Comparison of ENCODE assay signal across 21 cellular contexts in the genomic region with DNA sequence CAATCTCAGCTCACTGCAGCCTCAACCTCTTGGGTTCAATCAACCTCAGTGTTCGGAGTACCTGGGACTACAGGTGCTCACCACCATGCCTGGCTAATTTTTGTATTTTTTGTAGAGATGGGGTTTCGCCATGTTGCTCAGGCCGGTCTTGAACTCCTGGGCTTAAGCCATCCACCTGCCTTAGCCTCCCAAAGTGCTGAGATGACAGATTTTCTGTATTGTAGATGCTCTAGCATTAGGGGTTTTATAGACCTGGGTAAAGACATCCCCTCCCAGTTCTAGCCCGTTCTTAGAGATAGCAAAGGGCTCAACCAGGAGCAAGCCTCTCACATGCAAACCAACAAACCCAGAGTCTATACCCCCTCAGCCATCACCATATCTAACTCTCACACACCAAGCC. TPM values are rescaled to one million over a fixed set of nuclear protein-coding genes. Genes with fewer than 3 reads are reported as not detected.
DNase-seq lines count a peak whose midpoint lies in the region; ATAC-seq, FAIRE-seq and TF ChIP-seq lines count a peak whose summit lies in the region.
"Had no signal": no experiment of that assay in that cellular context is flagged by ENCODE, and none has a peak within 500 bp of the region (broad histone marks: within the 10 kb centered on the region; RNA-seq: fewer than 3 reads in every experiment).

No MANE protein-coding gene starts in this region.

- H3K4me2 ChIP-seq in HepG2 (ENCODE audit: low read depth, low read length): no peak overlapping the region
- H3K4me2 ChIP-seq: GM23338 had no signal

- no peak overlapping the region for H3K9ac ChIP-seq in HepG2 (ENCODE audit: insufficient read depth, low read depth, low read length)

- H3K4me3 ChIP-seq in HepG2 (replicated peaks in 1 of 3; ENCODE audit: insufficient read depth in 1 of 3, low read depth in 2 of 3, low read length in 3 of 3) (no peak overlapping the region), right lobe of liver (no peak overlapping the region), gastroesophageal sphincter (no peak overlapping the region), adrenal gland (no peak overlapping the region), HAP-1 (no peak overlapping the region)
- H3K4me3 ChIP-seq: GM23338, SJCRH30 had no signal

- TF ChIP-seq CTCF in HepG2 (CRISPR knock-in tag; IDR thresholded peaks at IDR 0.05) (no peak), right lobe of liver (IDR thresholded peaks at IDR 0.05) (no peak), activated B cell treated with CpG ODN at 0.5 μM for 24 hours (IDR thresholded peaks at IDR 0.05) (no peak), gastroesophageal sphincter (IDR thresholded peaks at IDR 0.05) (no peak), adrenal gland (IDR thresholded peaks at IDR 0.05) (no peak)

- H4K20me1 ChIP-seq in HepG2 (ENCODE audit: insufficient read depth, low read length): no peaks in the 10 kb centered on the region

- H3K27me3 Mint-ChIP-seq in activated B cell treated with CpG ODN at 0.5 μM for 24 hours: no peaks in the 10 kb centered on the region
- no peaks in the 10 kb centered on the region for H3K27me3 Mint-ChIP-seq in activated T-cell treated with anti-CD3 and anti-CD28 coated beads, Interleukin-2, amount 50 U/mL, for 72 hours (ENCODE audit: low read depth)

- H3K9me3 Mint-ChIP-seq in activated B cell treated with CpG ODN at 0.5 μM for 24 hours: no peaks in the 10 kb centered on the region
- peaks cover 3 to 5% of the 10 kb centered on the region in 2 donors for H3K9me3 Mint-ChIP-seq in activated T-cell treated with anti-CD3 and anti-CD28 coated beads, Interleukin-2, amount 50 U/mL, for 72 hours
- H3K9me3 Mint-ChIP-seq: GM23338 had no signal

- H3K27ac ChIP-seq in HepG2 (ENCODE audit: extremely low read length, insufficient read depth, low read length) (no peak overlapping the region), right lobe of liver (no peak overlapping the region), gastroesophageal sphincter (peak overlapping the region in 3 of 4 donors; percentile 69 to 92 (median 71)), adrenal gland (no peak overlapping the region)
- H3K27ac ChIP-seq: C4-2B, SJCRH30 had no signal

- peaks cover 87% of the 10 kb centered on the region for H3K4me1 Mint-ChIP-seq in activated B cell treated with CpG ODN at 0.5 μM for 24 hours
- H3K4me1 Mint-ChIP-seq in activated T-cell treated with anti-CD3 and anti-CD28 coated beads, Interleukin-2, amount 50 U/mL, for 72 hours (ENCODE audit: low read depth): peaks cover 51% of the 10 kb centered on the region

- intact Hi-C loops in HepG2 (cut with micrococcal nuclease; ENCODE audit: unreplicated experiment): no loop called here
- intact Hi-C loops in right lobe of liver (cut with DNase I): no loop called here
- intact Hi-C loops in activated B cell treated with CpG ODN at 0.5 μM for 24 hours (cut with micrococcal nuclease): no loop called here
- intact Hi-C loops in adrenal gland (cut with DNase I): no loop called here

- peaks cover 2 to 27% of the 10 kb centered on the region in 2 experiments; a peak in 2 of 5 replicates for H3K27me3 ChIP-seq in HepG2 (ENCODE audit: control insufficient read depth in 1 of 2, insufficient read depth in 2 of 2, low read length in 2 of 2)
- H3K27me3 ChIP-seq in right lobe of liver: no peaks in the 10 kb centered on the region
- H3K27me3 ChIP-seq in gastroesophageal sphincter: no peaks in the 10 kb centered on the region
- H3K27me3 ChIP-seq in adrenal gland: no peaks in the 10 kb centered on the region
- no peaks in the 10 kb centered on the region for H3K27me3 ChIP-seq in HAP-1 (ENCODE audit: low read depth)
- H3K27me3 ChIP-seq: SJCRH30 had no signal

- H3K9me3 ChIP-seq in HepG2 (ENCODE audit: low read length): no peaks in the 10 kb centered on the region
- H3K9me3 ChIP-seq in right lobe of liver: no peaks in the 10 kb centered on the region
- no peaks in the 10 kb centered on the region for H3K9me3 ChIP-seq in gastroesophageal sphincter
- H3K9me3 ChIP-seq in adrenal gland (replicated peaks in 1 of 3): no peaks in the 10 kb centered on the region
- H3K9me3 ChIP-seq in HAP-1: no peaks in the 10 kb centered on the region
- H3K9me3 ChIP-seq: SJCRH30 had no signal

- no TSS peak for BruUV-seq in HepG2 (replicated peaks; lab: Mats Ljungman, UMichigan)

- TF ChIP-seq EP300 in HepG2 (IDR thresholded peaks at IDR 0.05; ENCODE audit: low read depth in 2 of 2, low read length in 2 of 2) (no peak), HepG2 (CRISPR knock-in tag; IDR thresholded peaks at IDR 0.05; ENCODE audit: borderline replicate concordance) (no peak), gastroesophageal sphincter (IDR thresholded peaks at IDR 0.05) (no peak)

- peaks cover 3% of the 10 kb centered on the region for H3K36me3 Mint-ChIP-seq in activated B cell treated with CpG ODN at 0.5 μM for 24 hours (ENCODE audit: low read depth)
- H3K36me3 Mint-ChIP-seq in activated T-cell treated with anti-CD3 and anti-CD28 coated beads, Interleukin-2, amount 50 U/mL, for 72 hours (ENCODE audit: insufficient read depth in 2 of 2): peaks cover 5 to 6% of the 10 kb centered on the region in 2 donors

- no peak for FAIRE-seq in HepG2 (lab: Jason Lieb, UNC)

- H3K4me1 ChIP-seq in HepG2 (ENCODE audit: insufficient read depth, low read length) (no peaks in the 10 kb centered on the region), right lobe of liver (no peaks in the 10 kb centered on the region), gastroesophageal sphincter (peaks cover 3 to 74% (median 25%) of the 10 kb centered on the region in 3 donors), adrenal gland (replicated peaks in 1 of 2) (peaks cover 12 to 21% of the 10 kb centered on the region in 2 donors), HAP-1 (no peaks in the 10 kb centered on the region)
- H3K4me1 ChIP-seq: SJCRH30 had no signal

- ATAC-seq in HepG2 (no peak), right lobe of liver (no peak), activated B cell treated with CpG ODN at 0.5 μM for 24 hours (ENCODE audit: low read depth) (no peak), gastroesophageal sphincter (no peak)
- ATAC-seq in activated T-cell treated with anti-CD3 and anti-CD28 coated beads, Interleukin-2, amount 50 U/mL, for 72 hours (replicated peaks in 1 of 2): no peak
- ATAC-seq: GM23338, PC-3 had no signal

- in situ Hi-C loops in HepG2 (cut with HindIII; ENCODE audit: extremely low pct_ligation_motif_present, low pct_unique_long_range_greater_than_20kb): no loop called here
- in situ Hi-C loops in HAP-1 (cut with MboI; ENCODE audit: low sequenced_read_pairs): no loop called here

- no peaks in the 10 kb centered on the region for H3K36me3 ChIP-seq in HepG2 (replicated peaks in 1 of 2; ENCODE audit: control insufficient read depth in 1 of 2, insufficient read depth in 2 of 2, low read length in 2 of 2)
- H3K36me3 ChIP-seq in right lobe of liver: no peaks in the 10 kb centered on the region
- no peaks in the 10 kb centered on the region for H3K36me3 ChIP-seq in gastroesophageal sphincter
- H3K36me3 ChIP-seq in adrenal gland (replicated peaks in 1 of 2): no peaks in the 10 kb centered on the region
- H3K36me3 ChIP-seq in HAP-1 (replicated peaks): no peaks in the 10 kb centered on the region
- H3K36me3 ChIP-seq: SJCRH30 had no signal

- TF ChIP-seq POLR2A in HepG2 (IDR thresholded peaks at IDR 0.05; ENCODE audit: insufficient read depth in 1 of 2, low read depth in 2 of 2, low read length in 2 of 2): no peak
- TF ChIP-seq POLR2A in right lobe of liver (IDR thresholded peaks at IDR 0.05): no peak
- no peak for TF ChIP-seq POLR2A in gastroesophageal sphincter (IDR thresholded peaks at IDR 0.05)
- TF ChIP-seq POLR2A in adrenal gland (IDR thresholded peaks at IDR 0.05): no peak

- peak overlapping the region; percentile 82 for H3K4me3 Mint-ChIP-seq in activated B cell treated with CpG ODN at 0.5 μM for 24 hours
- H3K4me3 Mint-ChIP-seq in activated T-cell treated with anti-CD3 and anti-CD28 coated beads, Interleukin-2, amount 50 U/mL, for 72 hours: peak overlapping the region in 1 of 2 donors; percentile 16
- H3K4me3 Mint-ChIP-seq: GM23338 had no signal

- TF ChIP-seq RAD21 in HepG2 (CRISPR knock-in tag; IDR thresholded peaks at IDR 0.05): no peak

- POLR2A ChIA-PET in HepG2 (lab: Yijun Ruan, JAX): no interaction called here
- POLR2A ChIA-PET in activated B cell treated with CpG ODN at 0.5 μM for 24 hours (lab: Charles Lee): interaction anchor here (0.8 to 4.1 kb wide), 4 partner anchors 35 to 55 kb away, joined by 3 to 27 read pairs (median 13); no protein-coding TSS in a partner anchor

- CTCF ChIA-PET in HepG2 (lab: Yijun Ruan, JAX; ENCODE audit: low intra/inter-chr PET ratio, low total read pairs) (no interaction called here), activated B cell treated with CpG ODN at 0.5 μM for 24 hours (lab: Charles Lee) (no interaction called here)

- peak overlapping the region; percentile 95 for H3K27ac Mint-ChIP-seq in activated B cell treated with CpG ODN at 0.5 μM for 24 hours
- no peak overlapping the region for H3K27ac Mint-ChIP-seq in activated T-cell treated with anti-CD3 and anti-CD28 coated beads, Interleukin-2, amount 50 U/mL, for 72 hours
- H3K27ac Mint-ChIP-seq: GM23338 had no signal

- H3K79me2 ChIP-seq in HepG2 (ENCODE audit: insufficient read depth, low read length): no peaks in the 10 kb centered on the region

- 0% methylated on average over 4 of the region's 4 CpGs for WGBS in HepG2 (ENCODE audit: low lambda C conversion rate)
- WGBS in right lobe of liver (ENCODE audit: insufficient coverage, low coverage, low lambda C conversion rate, missing lambda C conversion rate): no CpG with 5 or more reads among the region's 4 CpGs
- 67 to 100% methylated on average over 1 of the region's 4 CpGs for WGBS in gastroesophageal sphincter (ENCODE audit: low coverage in 1 of 2), 2 donors
- 95 to 100% (median 99%) methylated on average over 4 of the region's 4 CpGs for WGBS in adrenal gland, 4 donors

- no peak overlapping the region for H2AFZ ChIP-seq in HepG2 (ENCODE audit: low read length)
- H2AFZ ChIP-seq: GM23338 had no signal

- no peak for DNase-seq in HepG2 (ENCODE audit: low spot score)
- DNase-seq in right lobe of liver: no peak
- DNase-seq in activated B cell treated with CpG ODN at 0.5 μM for 24 hours: no peak
- no peak for DNase-seq in superior temporal gyrus (ENCODE audit: extremely low spot score)
- no peak for DNase-seq in adrenal gland
- DNase-seq in HAP-1 (ENCODE audit: low spot score in 2 of 2): no peak
- DNase-seq in activated T-cell treated with anti-CD3 and anti-CD28 coated beads, Interleukin-2, amount 50 U/mL, for 72 hours: no peak
- DNase-seq: COR-L47, DMS153, EL, NCI-H1105, NCI-H1694 treated with DMSO at 0.1 percent for 48 hours, NCI-H2107, NCI-H226, NCI-H524 treated with DMSO at 0.1 percent for 48 hours, PC-3, SJCRH30 had no signal

RNA-seq across cellular contexts. Expression of a gene that starts 57.3 kb away (rescaled TPM):
- total RNA-seq in HepG2 (2016; rRNA removed; fragmentation: Illumina TruSeq; extraction: Trizol) (not detected in 2 replicates), right lobe of liver (1 to 10 TPM in 2 of 6 experiments, under 1 TPM in 4; 0.48 to 2.0 (median 0.59) TPM), activated B cell treated with CpG ODN at 0.5 μM for 24 hours (14.9 and 17.0 TPM in 2 replicates), gastroesophageal sphincter (10 to 100 TPM; 19.1 to 51.6 (median 23.7) TPM), adrenal gland (10 to 100 TPM in 7 of 8 donors, 1 to 10 TPM in 1; 6.6 to 67.6 (median 16.8) TPM)
- not detected in 2 replicates for total RNA-seq in HepG2 (2016; cell fraction: cytosol; rRNA removed; fragmentation: Illumina TruSeq; extraction: Trizol; ENCODE audit: low read depth)
- not detected in 2 replicates for total RNA-seq in HepG2 (2016; cell fraction: insoluble cytoplasmic fraction; rRNA removed; fragmentation: Illumina TruSeq; extraction: Trizol)
- not detected in 2 replicates for total RNA-seq in HepG2 (2016; cell fraction: membrane; rRNA removed; fragmentation: Illumina TruSeq; extraction: Trizol)
- total RNA-seq in HepG2 (2016; cell fraction: nucleus; rRNA removed; fragmentation: Illumina TruSeq; extraction: Trizol): not detected in 2 replicates
- polyA plus RNA-seq in HepG2 (2011; rRNA removed) (not detected in 2 replicates), adrenal gland (10 to 100 TPM in 1 of 3 donors, 1 to 10 TPM in 2; 1.3 to 27.7 (median 2.7) TPM)
- polyA plus RNA-seq in HepG2 (2011; cell fraction: cytosol; rRNA removed): under 0.01 TPM in 1 of 2 replicates, not detected in the other
- polyA plus RNA-seq in HepG2 (2011; cell fraction: nucleus; rRNA removed): 0.02 TPM in 2 replicates
- polyA plus RNA-seq in HepG2 (2012): not detected in 2 replicates
- not detected in 2 replicates for polyA plus RNA-seq in HepG2 (2016; cell fraction: cytosol; fragmentation: Illumina TruSeq; extraction: Trizol; ENCODE audit: low read depth)
- not detected in 2 replicates for polyA plus RNA-seq in HepG2 (2016; cell fraction: insoluble cytoplasmic fraction; fragmentation: Illumina TruSeq; extraction: Trizol; ENCODE audit: low read depth)
- not detected in 2 replicates for polyA plus RNA-seq in HepG2 (2016; cell fraction: membrane; fragmentation: Illumina TruSeq; extraction: Trizol; ENCODE audit: low read depth)
- polyA plus RNA-seq in HepG2 (2016; cell fraction: nucleus; fragmentation: Illumina TruSeq; extraction: Trizol; ENCODE audit: insufficient read depth, low read depth): not detected in 2 replicates
- polyA minus RNA-seq in HepG2 (2011; rRNA and poly(A)+ RNA removed; ENCODE audit: low replicate concordance): 0.89 TPM in 1 of 2 replicates, not detected in the other
- not detected in 2 replicates for polyA minus RNA-seq in HepG2 (2011; cell fraction: cytosol; rRNA and poly(A)+ RNA removed)
- not detected in 2 replicates for polyA minus RNA-seq in HepG2 (2011; cell fraction: nucleus; rRNA and poly(A)+ RNA removed)
- 10 to 100 TPM; 17.1 to 17.9 TPM for total RNA-seq in activated T-cell treated with anti-CD3 and anti-CD28 coated beads, Interleukin-2, amount 50 U/mL, for 72 hours
- total RNA-seq: A172, PC-3 had no signal

Comparison
In these comparisons a context has a peak if more than half of its experiments do, and no peak if none do; other contexts are left out.
1. H3K27ac ChIP-seq: peak in gastroesophageal sphincter (3 of 4); none in HepG2 (single experiment), right lobe of liver (0 of 3) and adrenal gland (0 of 5).